ENCODE assay signal across 11 cellular contexts in the genomic region with DNA sequence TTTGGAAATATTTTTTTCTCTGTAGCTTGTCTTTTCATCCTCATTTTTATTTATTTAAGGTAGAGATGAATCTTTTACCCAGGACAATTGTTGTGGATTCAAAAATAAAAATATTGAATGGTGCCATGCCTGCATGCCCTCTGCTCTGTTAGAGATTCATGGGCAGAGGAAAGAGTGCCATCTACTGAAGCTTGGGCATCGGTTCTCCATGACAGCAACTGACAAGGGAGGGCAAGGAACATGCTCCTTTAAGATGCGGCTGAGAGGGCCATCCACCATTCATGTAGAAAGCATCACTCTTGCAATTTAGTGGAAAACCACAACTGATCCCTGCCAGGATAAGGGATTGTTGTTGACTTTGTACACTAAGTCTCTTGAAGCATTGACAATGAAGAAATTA.
A peak's percentile ranks its signal among the peaks of the same experiment; 100 is the strongest.
DNase-seq lines count a peak whose midpoint lies in the region; ATAC-seq, FAIRE-seq and TF ChIP-seq lines count a peak whose summit lies in the region.
"Had no signal": no experiment of that assay in that cellular context is flagged by ENCODE, and none has a peak within 500 bp of the region (broad histone marks: within the 10 kb centered on the region; RNA-seq: fewer than 3 reads in every experiment).

No MANE protein-coding gene starts in this region.

- no peaks in the 10 kb centered on the region for H3K27me3 ChIP-seq in MG63
- H3K27me3 ChIP-seq: cardiac muscle cell had no signal

- no peak overlapping the region for H3K4me3 ChIP-seq in MG63
- H3K4me3 ChIP-seq in epithelial cell of esophagus (ENCODE audit: low read length) = no peak overlapping the region
- H3K4me3 ChIP-seq: cardiac muscle cell had no signal

- FAIRE-seq in GM12891 (lab: Jason Lieb, UNC) = no peak
- FAIRE-seq: A204.1 had no signal

- DNase-seq in DMS 273 (lab: John Stamatoyannopoulos, UW; ENCODE audit: unreplicated experiment) (peak; percentile 5), DMS 273 treated with DMSO at 0.1 percent for 48 hours (lab: John Stamatoyannopoulos, UW) (no peak), MG63 (peak; percentile 9), epithelial cell of esophagus (ENCODE audit: low read depth) (peak; percentile 52), nucleus accumbens (lab: John Stamatoyannopoulos, UW) (peak in 38 of 56 donors; percentile 3 to 56 (median 24)), GM12891 (ENCODE audit: insufficient read length, low spot score) (no peak)
- DNase-seq: immature natural killer cell had no signal

- no peak for ATAC-seq in GM21526 (IDR thresholded peaks at IDR 0.05; ENCODE audit: low FRiP score, unreplicated experiment)
- no peak for ATAC-seq in HG03432 (IDR thresholded peaks at IDR 0.05; ENCODE audit: unreplicated experiment)

- no peaks in the 10 kb centered on the region for H3K9me3 ChIP-seq in MG63

- no peak for TF ChIP-seq POLR2A in GM12891 (IDR thresholded peaks at IDR 0.05; ENCODE audit: low read depth, low read length)

- no peaks in the 10 kb centered on the region for H3K36me3 ChIP-seq in MG63
- H3K36me3 ChIP-seq: cardiac muscle cell had no signal

- peak; percentile 56 for TF ChIP-seq CTCF in epithelial cell of esophagus (IDR thresholded peaks at IDR 0.05; ENCODE audit: insufficient read depth, low read depth, low read length, missing control alignments)

TF ChIP-seq in GM12891, 5 proteins besides CTCF, POLR2A, EP300 and RAD21:
- TF ChIP-seq PAX5 (IDR thresholded peaks at IDR 0.05; ENCODE audit: insufficient read depth, low read length, severe bottlenecking) (no peak), POLR2AphosphoS5 (IDR thresholded peaks at IDR 0.05; ENCODE audit: low read depth, low read length) (no peak), TAF1 (IDR thresholded peaks at IDR 0.05; ENCODE audit: low read depth, low read length) (no peak), SPI1 (IDR thresholded peaks at IDR 0.05; ENCODE audit: low read depth, low read length) (no peak), POU2F2 (IDR thresholded peaks at IDR 0.05; ENCODE audit: low read depth, low read length) (no peak)
TF ChIP-seq in GM12891: peak in this region for 0.

Comparison
In these comparisons a context has a peak if more than half of its experiments do, and no peak if none do; other contexts are left out.
1. DNase-seq: peak in DMS 273 (single experiment), MG63 (single experiment), epithelial cell of esophagus (single experiment) and nucleus accumbens (38 of 56); none in DMS 273 treated with DMSO at 0.1 percent for 48 hours (single experiment) and GM12891 (single experiment).